Comparison of ENCODE assay signal across 2 cellular contexts in the genomic region with DNA sequence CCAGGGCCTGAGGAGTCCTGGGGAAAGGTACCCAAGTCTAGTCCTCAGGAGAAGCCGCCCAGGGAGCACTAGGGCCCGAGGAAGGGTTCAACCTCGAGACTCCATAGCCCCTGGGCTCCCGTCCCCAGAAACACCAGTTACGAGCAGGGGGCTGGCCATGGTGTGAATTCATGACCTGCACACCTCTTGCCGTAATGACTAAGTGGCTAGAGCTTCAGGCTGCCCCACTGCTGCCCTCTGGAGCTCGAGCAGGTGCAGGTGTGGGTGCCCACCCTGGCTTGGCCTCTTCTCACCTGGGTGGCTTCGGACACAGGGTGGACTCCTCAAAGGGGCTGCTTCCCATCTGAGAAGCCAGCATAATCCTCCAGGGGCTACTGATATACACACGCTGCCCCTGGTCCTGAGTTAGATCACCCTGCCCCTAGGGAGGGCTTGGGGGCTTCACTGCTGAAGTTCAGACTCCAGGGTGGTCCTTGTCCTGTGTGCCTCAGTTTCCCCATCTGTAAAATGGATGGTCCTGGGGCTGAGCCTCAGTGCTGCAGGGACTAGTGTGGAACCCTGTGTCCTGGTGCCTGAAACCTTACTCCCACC.
TF ChIP-seq lines count a peak whose summit lies in the region.

No MANE protein-coding gene starts in this region.

TF ChIP-seq in HCT116, 20 proteins besides CTCF, POLR2A, EP300 and RAD21:
- TF ChIP-seq, protein P1, sequence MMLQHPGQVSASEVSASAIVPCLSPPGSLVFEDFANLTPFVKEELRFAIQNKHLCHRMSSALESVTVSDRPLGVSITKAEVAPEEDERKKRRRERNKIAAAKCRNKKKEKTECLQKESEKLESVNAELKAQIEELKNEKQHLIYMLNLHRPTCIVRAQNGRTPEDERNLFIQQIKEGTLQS (IDR thresholded peaks at IDR 0.05): no peak
- TF ChIP-seq ELF1 (IDR thresholded peaks at IDR 0.05; ENCODE audit: borderline replicate concordance, low read depth): no peak
- TF ChIP-seq, protein P2, sequence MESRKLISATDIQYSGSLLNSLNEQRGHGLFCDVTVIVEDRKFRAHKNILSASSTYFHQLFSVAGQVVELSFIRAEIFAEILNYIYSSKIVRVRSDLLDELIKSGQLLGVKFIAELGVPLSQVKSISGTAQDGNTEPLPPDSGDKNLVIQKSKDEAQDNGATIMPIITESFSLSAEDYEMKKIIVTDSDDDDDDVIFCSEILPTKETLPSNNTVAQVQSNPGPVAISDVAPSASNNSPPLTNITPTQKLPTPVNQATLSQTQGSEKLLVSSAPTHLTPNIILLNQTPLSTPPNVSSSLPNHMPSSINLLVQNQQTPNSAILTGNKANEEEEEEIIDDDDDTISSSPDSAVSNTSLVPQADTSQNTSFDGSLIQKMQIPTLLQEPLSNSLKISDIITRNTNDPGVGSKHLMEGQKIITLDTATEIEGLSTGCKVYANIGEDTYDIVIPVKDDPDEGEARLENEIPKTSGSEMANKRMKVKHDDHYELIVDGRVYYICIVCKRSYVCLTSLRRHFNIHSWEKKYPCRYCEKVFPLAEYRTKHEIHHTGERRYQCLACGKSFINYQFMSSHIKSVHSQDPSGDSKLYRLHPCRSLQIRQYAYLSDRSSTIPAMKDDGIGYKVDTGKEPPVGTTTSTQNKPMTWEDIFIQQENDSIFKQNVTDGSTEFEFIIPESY (IDR thresholded peaks at IDR 0.05; ENCODE audit: extremely low read depth, insufficient replicate concordance, low read length): no peak
- TF ChIP-seq, protein P3, sequence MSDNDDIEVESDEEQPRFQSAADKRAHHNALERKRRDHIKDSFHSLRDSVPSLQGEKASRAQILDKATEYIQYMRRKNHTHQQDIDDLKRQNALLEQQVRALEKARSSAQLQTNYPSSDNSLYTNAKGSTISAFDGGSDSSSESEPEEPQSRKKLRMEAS (IDR thresholded peaks at IDR 0.05): no peak
- no peak for TF ChIP-seq SRF (IDR thresholded peaks at IDR 0.05; ENCODE audit: low read depth)
- no peak for TF ChIP-seq JUND (IDR thresholded peaks at IDR 0.05)
- TF ChIP-seq TCF7L2 (IDR thresholded peaks at IDR 0.05; ENCODE audit: borderline replicate concordance, extremely low read depth, insufficient read depth, insufficient read length): no peak
- TF ChIP-seq POLR2AphosphoS5 (IDR thresholded peaks at IDR 0.05; ENCODE audit: low read depth, low read length): no peak
- TF ChIP-seq SP1 (IDR thresholded peaks at IDR 0.05; ENCODE audit: low read depth): no peak
- TF ChIP-seq CBX3 (IDR thresholded peaks at IDR 0.05; ENCODE audit: low read depth): no peak
- no peak for TF ChIP-seq ZNF274 (IDR thresholded peaks at IDR 0.05; ENCODE audit: low read depth, low read length)
- TF ChIP-seq SIN3A (IDR thresholded peaks at IDR 0.05; ENCODE audit: low read depth): no peak
- no peak for TF ChIP-seq EZH2 (IDR thresholded peaks at IDR 0.05)
- no peak for TF ChIP-seq EZH2phosphoT487 (IDR thresholded peaks at IDR 0.05; ENCODE audit: borderline replicate concordance)
- TF ChIP-seq CEBPB (IDR thresholded peaks at IDR 0.05; ENCODE audit: low read depth): no peak
- no peak for TF ChIP-seq FOSL1 (IDR thresholded peaks at IDR 0.05; ENCODE audit: low read depth)
- TF ChIP-seq ZFX (IDR thresholded peaks at IDR 0.05): no peak
- TF ChIP-seq, protein P4, sequence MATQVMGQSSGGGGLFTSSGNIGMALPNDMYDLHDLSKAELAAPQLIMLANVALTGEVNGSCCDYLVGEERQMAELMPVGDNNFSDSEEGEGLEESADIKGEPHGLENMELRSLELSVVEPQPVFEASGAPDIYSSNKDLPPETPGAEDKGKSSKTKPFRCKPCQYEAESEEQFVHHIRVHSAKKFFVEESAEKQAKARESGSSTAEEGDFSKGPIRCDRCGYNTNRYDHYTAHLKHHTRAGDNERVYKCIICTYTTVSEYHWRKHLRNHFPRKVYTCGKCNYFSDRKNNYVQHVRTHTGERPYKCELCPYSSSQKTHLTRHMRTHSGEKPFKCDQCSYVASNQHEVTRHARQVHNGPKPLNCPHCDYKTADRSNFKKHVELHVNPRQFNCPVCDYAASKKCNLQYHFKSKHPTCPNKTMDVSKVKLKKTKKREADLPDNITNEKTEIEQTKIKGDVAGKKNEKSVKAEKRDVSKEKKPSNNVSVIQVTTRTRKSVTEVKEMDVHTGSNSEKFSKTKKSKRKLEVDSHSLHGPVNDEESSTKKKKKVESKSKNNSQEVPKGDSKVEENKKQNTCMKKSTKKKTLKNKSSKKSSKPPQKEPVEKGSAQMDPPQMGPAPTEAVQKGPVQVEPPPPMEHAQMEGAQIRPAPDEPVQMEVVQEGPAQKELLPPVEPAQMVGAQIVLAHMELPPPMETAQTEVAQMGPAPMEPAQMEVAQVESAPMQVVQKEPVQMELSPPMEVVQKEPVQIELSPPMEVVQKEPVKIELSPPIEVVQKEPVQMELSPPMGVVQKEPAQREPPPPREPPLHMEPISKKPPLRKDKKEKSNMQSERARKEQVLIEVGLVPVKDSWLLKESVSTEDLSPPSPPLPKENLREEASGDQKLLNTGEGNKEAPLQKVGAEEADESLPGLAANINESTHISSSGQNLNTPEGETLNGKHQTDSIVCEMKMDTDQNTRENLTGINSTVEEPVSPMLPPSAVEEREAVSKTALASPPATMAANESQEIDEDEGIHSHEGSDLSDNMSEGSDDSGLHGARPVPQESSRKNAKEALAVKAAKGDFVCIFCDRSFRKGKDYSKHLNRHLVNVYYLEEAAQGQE (IDR thresholded peaks at IDR 0.05; ENCODE audit: low read depth): no peak

TF ChIP-seq in K562, 482 proteins besides CTCF, POLR2A, EP300 and RAD21:
- TF ChIP-seq NEUROD1 (IDR thresholded peaks at IDR 0.05; ENCODE audit: borderline replicate concordance, low read depth, low read length, partially characterized antibody): no peak
- peak; percentile 64 for TF ChIP-seq SIRT6 (IDR thresholded peaks at IDR 0.05; ENCODE audit: low read depth, low read length)
- no peak for TF ChIP-seq LARP7 (IDR thresholded peaks at IDR 0.05)
- TF ChIP-seq, protein P5, sequence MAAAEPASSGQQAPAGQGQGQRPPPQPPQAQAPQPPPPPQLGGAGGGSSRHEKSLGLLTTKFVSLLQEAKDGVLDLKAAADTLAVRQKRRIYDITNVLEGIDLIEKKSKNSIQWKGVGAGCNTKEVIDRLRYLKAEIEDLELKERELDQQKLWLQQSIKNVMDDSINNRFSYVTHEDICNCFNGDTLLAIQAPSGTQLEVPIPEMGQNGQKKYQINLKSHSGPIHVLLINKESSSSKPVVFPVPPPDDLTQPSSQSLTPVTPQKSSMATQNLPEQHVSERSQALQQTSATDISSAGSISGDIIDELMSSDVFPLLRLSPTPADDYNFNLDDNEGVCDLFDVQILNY (CRISPR knock-in tag; IDR thresholded peaks at IDR 0.05): peak; percentile 40; the same call in 1 of the 2 replicates
- TF ChIP-seq BCOR (IDR thresholded peaks at IDR 0.05): peak; percentile 81
- TF ChIP-seq MCM5 (IDR thresholded peaks at IDR 0.05; ENCODE audit: low read depth): no peak
- TF ChIP-seq POLR2G (IDR thresholded peaks at IDR 0.05; ENCODE audit: low read depth, low read length): peak; percentile 61
- peak in 1 of 2 experiments; percentile 50; a peak in 2 of 4 replicates for TF ChIP-seq KDM1A (IDR thresholded peaks at IDR 0.05)
- TF ChIP-seq CBX1 (IDR thresholded peaks at IDR 0.05; ENCODE audit: low read depth): 0 out of 2 replicates have a peak, but pooled peaks have one; percentile 19
